ENCODE assay signal across 16 cellular contexts in the genomic region with DNA sequence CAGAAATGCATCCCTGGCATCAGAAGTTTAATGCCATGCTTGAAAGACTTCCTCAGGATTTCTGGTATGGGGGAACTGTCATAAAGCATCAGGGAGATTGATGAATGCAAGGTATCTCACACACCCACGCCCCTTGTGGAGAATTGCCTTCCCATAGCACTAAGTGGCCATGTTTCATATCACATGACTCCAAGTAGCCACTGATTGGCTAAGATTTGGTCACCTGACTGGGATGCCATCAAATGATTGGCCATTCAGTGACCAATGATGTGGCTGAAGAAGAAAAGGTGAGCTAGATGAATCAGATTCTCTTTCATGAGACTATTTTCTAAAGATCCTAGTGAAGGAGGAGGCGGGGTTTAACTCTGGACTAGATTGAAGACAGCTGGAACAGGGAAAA. TPM values are rescaled to one million over a fixed set of nuclear protein-coding genes. Genes with fewer than 3 reads are reported as not detected.
DNase-seq lines count a peak whose midpoint lies in the region; TF ChIP-seq lines count a peak whose summit lies in the region.
"Had no signal": no experiment of that assay in that cellular context is flagged by ENCODE, and none has a peak within 500 bp of the region (broad histone marks: within the 10 kb centered on the region; RNA-seq: fewer than 3 reads in every experiment).

No MANE protein-coding gene starts in this region.

- H3K27ac Mint-ChIP-seq in endodermal cell, result no peak overlapping the region
- H3K27ac Mint-ChIP-seq: activated B cell treated with CpG ODN at 0.5 μM for 24 hours; activated naive CD8-positive, alpha-beta T cell had no signal

- H3K4me3 ChIP-seq in NB4 (ENCODE audit: low read depth, low read length) (no peak overlapping the region), endodermal cell (ENCODE audit: low read length) (no peak overlapping the region), uterus (no peak overlapping the region)
- H3K4me3 ChIP-seq: pancreas, SK-N-MC had no signal

- H3K9me3 ChIP-seq in endodermal cell (ENCODE audit: control insufficient read depth, low read length), result no peaks in the 10 kb centered on the region
- no peaks in the 10 kb centered on the region for H3K9me3 ChIP-seq in uterus
- H3K9me3 ChIP-seq: pancreas had no signal

- peaks cover 2% of the 10 kb centered on the region for H3K9me3 Mint-ChIP-seq in endodermal cell

- no peaks in the 10 kb centered on the region for H3K4me1 ChIP-seq in endodermal cell (ENCODE audit: control insufficient read depth, insufficient read depth, low read length)
- no peaks in the 10 kb centered on the region for H3K4me1 ChIP-seq in uterus
- H3K4me1 ChIP-seq: pancreas had no signal

- H3K36me3 ChIP-seq in endodermal cell (ENCODE audit: control insufficient read depth, insufficient read depth, low read length), result no peaks in the 10 kb centered on the region
- no peaks in the 10 kb centered on the region for H3K36me3 ChIP-seq in uterus
- H3K36me3 ChIP-seq: pancreas had no signal

- DNase-seq in H4 (ENCODE audit: low spot score) (peak; percentile 50), NB4 (ENCODE audit: low read depth) (peak; percentile 22), endodermal cell (peak; percentile 59), uterus (no peak), HPDE6-E6E7 (ENCODE audit: extremely low spot score) (no peak), cerebellar nuclear complex (lab: John Stamatoyannopoulos, UW) (no peak)
- DNase-seq: activated B cell treated with CpG ODN at 0.5 μM for 24 hours, GDM1, Kasumi-1, kidney, NCI-H187, pancreas had no signal

- no peak overlapping the region for H3K9ac ChIP-seq in endodermal cell (ENCODE audit: extremely low read depth, low read length, poor library complexity, severe bottlenecking)

- peaks cover 39% of the 10 kb centered on the region for H3K27me3 Mint-ChIP-seq in endodermal cell (ENCODE audit: insufficient read depth)

- TF ChIP-seq POLR2A in NB4 (IDR thresholded peaks at IDR 0.05; ENCODE audit: extremely low read depth, insufficient read length) (no peak), uterus (IDR thresholded peaks at IDR 0.05) (no peak)

- peaks cover 10% of the 10 kb centered on the region for H3K27me3 ChIP-seq in endodermal cell (ENCODE audit: control insufficient read depth, insufficient read depth, low read length, poor library complexity, severe bottlenecking)
- H3K27me3 ChIP-seq in uterus, result no peaks in the 10 kb centered on the region
- H3K27me3 ChIP-seq: pancreas had no signal

- no peaks in the 10 kb centered on the region for H3K4me1 Mint-ChIP-seq in endodermal cell
- H3K4me1 Mint-ChIP-seq: activated B cell treated with CpG ODN at 0.5 μM for 24 hours, CD14-positive monocyte had no signal

- TF ChIP-seq CTCF in NB4 (IDR thresholded peaks at IDR 0.05; ENCODE audit: low read depth, low read length) (no peak), endodermal cell (conservative IDR thresholded peaks at IDR 0.05) (no peak), uterus (IDR thresholded peaks at IDR 0.05) (no peak)

- H3K27ac ChIP-seq in endodermal cell (ENCODE audit: low read depth, low read length) (no peak overlapping the region), uterus (no peak overlapping the region)
- H3K27ac ChIP-seq: pancreas, SK-N-MC had no signal

- intact Hi-C loops in uterus (cut with DNase I; ENCODE audit: low total_unique reads), result no loop called here

- no peak overlapping the region for H3K4me3 Mint-ChIP-seq in endodermal cell
- H3K4me3 Mint-ChIP-seq: activated B cell treated with CpG ODN at 0.5 μM for 24 hours; activated naive CD8-positive, alpha-beta T cell; CD14-positive monocyte had no signal

- 83 to 100% methylated on average over 2 of the region's 2 CpGs for WGBS in endodermal cell (ENCODE audit: insufficient coverage in 1 of 2, insufficient read length in 1 of 2), 2 experiments

- no peaks in the 10 kb centered on the region for H3K36me3 Mint-ChIP-seq in endodermal cell (ENCODE audit: low read depth)
- H3K36me3 Mint-ChIP-seq: activated naive CD8-positive, alpha-beta T cell; CD14-positive monocyte had no signal

RNA-seq across cellular contexts. Expression of a gene that starts 7.3 kb away (rescaled TPM):
- total RNA-seq in H4 (2014; rRNA removed; shearing (Covaris generic)), result not detected in 2 replicates
- total RNA-seq in endodermal cell (1 to 10 TPM in 1 of 2 donors, not detected in 1; 1.1 TPM), uterus (1 to 10 TPM in 1 of 4 donors, not detected in 3; 4.8 TPM)
- polyA plus RNA-seq in endodermal cell (2013, experiment 1 of 2), result 0.64 TPM
- polyA plus RNA-seq in endodermal cell (2013, experiment 2 of 2), result 1.0 TPM
- total RNA-seq: activated B cell treated with CpG ODN at 0.5 μM for 24 hours, pancreas, subcutaneous adipose tissue had no signal
- polyA plus RNA-seq: CD14-positive monocyte, pancreas had no signal

RNA-seq across cellular contexts. Expression of a gene that starts 10.4 kb away (rescaled TPM):
- not detected in 2 replicates for total RNA-seq in H4 (2014; rRNA removed; shearing (Covaris generic))
- total RNA-seq in endodermal cell (not detected), uterus (1 to 10 TPM in 1 of 4 donors, under 1 TPM in 1, not detected in 2; 0.14 to 1.1 TPM)
- polyA plus RNA-seq in endodermal cell (2013, experiment 1 of 2), result not detected
- not detected for polyA plus RNA-seq in endodermal cell (2013, experiment 2 of 2)
- total RNA-seq: activated B cell treated with CpG ODN at 0.5 μM for 24 hours, pancreas had no signal
- polyA plus RNA-seq: CD14-positive monocyte had no signal

RNA-seq across cellular contexts. Expression of a gene that starts 24.7 kb away (rescaled TPM):
- total RNA-seq in H4 (2014; rRNA removed; shearing (Covaris generic)), result not detected in 2 replicates
- total RNA-seq in endodermal cell (under 1 TPM; 0.86 to 0.93 TPM), uterus (1 to 10 TPM in 1 of 4 donors, under 1 TPM in 1, not detected in 2; 0.46 to 1.0 TPM)
- polyA plus RNA-seq in endodermal cell (2013, experiment 1 of 2), result 1.0 TPM
- polyA plus RNA-seq in endodermal cell (2013, experiment 2 of 2), result 1.1 TPM
- total RNA-seq: activated B cell treated with CpG ODN at 0.5 μM for 24 hours, pancreas, subcutaneous adipose tissue had no signal
- polyA plus RNA-seq: CD14-positive monocyte, pancreas had no signal

RNA-seq across cellular contexts. Expression of a gene that starts 25.4 kb away (rescaled TPM):
- total RNA-seq in H4 (2014; rRNA removed; shearing (Covaris generic)), result not detected in 2 replicates
- total RNA-seq in endodermal cell (under 1 TPM; 0.46 to 0.91 TPM), uterus (1 to 10 TPM in 2 of 4 donors, not detected in 2; 3.8 to 4.1 TPM)
- polyA plus RNA-seq in endodermal cell (2013, experiment 1 of 2), result 0.50 TPM
- 0.21 TPM for polyA plus RNA-seq in endodermal cell (2013, experiment 2 of 2)
- total RNA-seq: activated B cell treated with CpG ODN at 0.5 μM for 24 hours had no signal
- polyA plus RNA-seq: CD14-positive monocyte had no signal

RNA-seq across cellular contexts. Expression of a gene that starts 32.3 kb away (rescaled TPM):
- total RNA-seq in H4 (2014; rRNA removed; shearing (Covaris generic)), result not detected in 2 replicates
- total RNA-seq in endodermal cell, result 1 to 10 TPM in 1 of 2 donors, under 1 TPM in 1; 0.29 to 2.5 TPM
- not detected for polyA plus RNA-seq in endodermal cell (2013, experiment 1 of 2)
- polyA plus RNA-seq in endodermal cell (2013, experiment 2 of 2), result not detected
- total RNA-seq in uterus, result 1 to 10 TPM in 2 of 4 donors, not detected in 2; 1.3 to 2.0 TPM
- total RNA-seq: activated B cell treated with CpG ODN at 0.5 μM for 24 hours, subcutaneous adipose tissue had no signal
- polyA plus RNA-seq: CD14-positive monocyte had no signal

Comparison
In these comparisons a context has a peak if more than half of its experiments do, and no peak if none do; other contexts are left out.
1. DNase-seq: peak in H4 (single experiment), NB4 (single experiment) and endodermal cell (single experiment); none in uterus (0 of 2), HPDE6-E6E7 (single experiment) and cerebellar nuclear complex (0 of 2).